ENCODE assay signal across 27 cellular contexts in genomic region chr18:3057526-3057925, GRCh38. TPM values are rescaled to one million over a fixed set of nuclear protein-coding genes. Genes with fewer than 3 reads are reported as not detected.
DNase-seq lines count a peak whose midpoint lies in the region; ATAC-seq and TF ChIP-seq lines count a peak whose summit lies in the region.
"Had no signal": no experiment of that assay in that cellular context is flagged by ENCODE, and none has a peak within 500 bp of the region (broad histone marks: within the 10 kb centered on the region; RNA-seq: fewer than 3 reads in every experiment).

No MANE protein-coding gene starts in this region.

- H3K79me2 ChIP-seq in DND-41 (ENCODE audit: insufficient read depth, low read length) = no peaks in the 10 kb centered on the region
- no peaks in the 10 kb centered on the region for H3K79me2 ChIP-seq in trophoblast cell (ENCODE audit: control insufficient read depth, insufficient read depth, low read length, poor library complexity)

- CTCF ChIA-PET in activated CD8-positive, alpha-beta memory T cell treated with anti-CD3 and anti-CD28 coated beads, Interleukin-2, amount 10 ng/mL, durations not matched to agents 7 days and 5 days (lab: Charles Lee) = interaction anchor here (1.3 kb wide), 1 partner anchor 72 kb away, joined by 3 read pairs; no protein-coding TSS in a partner anchor

- peak overlapping the region; percentile 6 for H4K8ac ChIP-seq in trophoblast cell (ENCODE audit: low read depth, low read length)

- no peak overlapping the region for H3K23ac ChIP-seq in trophoblast cell (ENCODE audit: low read length)

- H3K9ac ChIP-seq in DND-41 (ENCODE audit: low read depth, low read length) (no peak overlapping the region), trophoblast cell (ENCODE audit: low read length) (no peak overlapping the region)

- H3K36me3 Mint-ChIP-seq in activated CD8-positive, alpha-beta memory T cell treated with anti-CD3 and anti-CD28 coated beads, Interleukin-2, amount 10 ng/mL, durations not matched to agents 7 days and 5 days = peaks cover 13% of the 10 kb centered on the region
- H3K36me3 Mint-ChIP-seq in activated T-helper 2 cell treated with anti-CD3 and anti-CD28 coated beads, Interferon-gamma antibody, Interleukin-2, Interleukin-4, amounts not matched to agents 10 μg/mL and 5 μg/mL and 100 μg/mL, durations not matched to agents 14 hours and 24 hours and 36 hours (ENCODE audit: low read depth) = peaks cover 16% of the 10 kb centered on the region

- H3K36me3 ChIP-seq in DND-41 (ENCODE audit: insufficient read depth, low read length) (no peaks in the 10 kb centered on the region), trophoblast cell (ENCODE audit: control insufficient read depth in 1 of 2, insufficient read depth in 2 of 2, low read length in 2 of 2) (no peaks in the 10 kb centered on the region), mucosa of descending colon (ENCODE audit: low read depth) (no peaks in the 10 kb centered on the region)
- H3K36me3 ChIP-seq: ovary, right atrium auricular region, SJSA1, transverse colon had no signal

- H3K27me3 ChIP-seq in DND-41 (ENCODE audit: insufficient read depth, low read length, poor library complexity) (no peaks in the 10 kb centered on the region), trophoblast cell (ENCODE audit: insufficient read depth, low read length) (no peaks in the 10 kb centered on the region)
- H3K27me3 ChIP-seq: ovary, right atrium auricular region, SJSA1, transverse colon had no signal

- no peak for TF ChIP-seq CTCF in DND-41 (IDR thresholded peaks at IDR 0.05; ENCODE audit: borderline replicate concordance, extremely low read depth, low read length, poor library complexity, severe bottlenecking)
- TF ChIP-seq CTCF in mucosa of descending colon (IDR thresholded peaks at IDR 0.05) = no peak

- H2BK5ac ChIP-seq in trophoblast cell (ENCODE audit: low read depth, low read length, poor library complexity) = no peak overlapping the region

- no peaks in the 10 kb centered on the region for H3K27me3 Mint-ChIP-seq in activated CD8-positive, alpha-beta memory T cell treated with anti-CD3 and anti-CD28 coated beads, Interleukin-2, amount 10 ng/mL, durations not matched to agents 7 days and 5 days
- H3K27me3 Mint-ChIP-seq in activated T-helper 2 cell treated with anti-CD3 and anti-CD28 coated beads, Interferon-gamma antibody, Interleukin-2, Interleukin-4, amounts not matched to agents 10 μg/mL and 5 μg/mL and 100 μg/mL, durations not matched to agents 14 hours and 24 hours and 36 hours (ENCODE audit: low read depth) = no peaks in the 10 kb centered on the region
- H3K27me3 Mint-ChIP-seq: stimulated activated naive CD8-positive, alpha-beta T cell treated with anti-CD3 and anti-CD28 coated beads, Interleukin-15, amount 100 ng/mL, for 72 hours had no signal

- H3K4me3 ChIP-seq in DND-41 (ENCODE audit: low read depth in 1 of 2, low read length in 2 of 2) (no peak overlapping the region), trophoblast cell (ENCODE audit: low read depth, low read length) (no peak overlapping the region), mucosa of descending colon (no peak overlapping the region)
- H3K4me3 ChIP-seq: ovary, right atrium auricular region, SJSA1, transverse colon had no signal

- peak overlapping the region; percentile 27 for H3K4ac ChIP-seq in trophoblast cell (ENCODE audit: low read depth, low read length)

- no peak overlapping the region for H3K4me2 ChIP-seq in DND-41 (ENCODE audit: insufficient read depth, low read length)
- H3K4me2 ChIP-seq in trophoblast cell (ENCODE audit: low read length) = no peak overlapping the region

- peaks cover 2% of the 10 kb centered on the region for H3K79me1 ChIP-seq in trophoblast cell (ENCODE audit: low read length)

- peak overlapping the region; percentile 75 for H2AK5ac ChIP-seq in trophoblast cell (ENCODE audit: low read length)

- H4K91ac ChIP-seq in trophoblast cell (ENCODE audit: low read depth, low read length) = peak overlapping the region; percentile 55

- WGBS in trophoblast cell (ENCODE audit: extremely low coverage, insufficient coverage, insufficient read length) = no CpG with 5 or more reads among the region's 4 CpGs

- no peak overlapping the region for H3K14ac ChIP-seq in trophoblast cell (ENCODE audit: low read length)

- intact Hi-C loops in activated T-helper 2 cell treated with anti-CD3 and anti-CD28 coated beads, Interferon-gamma antibody, Interleukin-2, Interleukin-4, amounts not matched to agents 10 μg/mL and 5 μg/mL and 100 μg/mL, durations not matched to agents 14 hours and 24 hours and 36 hours (cut with micrococcal nuclease) = no loop called here
- intact Hi-C loops in mucosa of descending colon (cut with DNase I, micrococcal nuclease) = no loop called here

- peaks cover 64% of the 10 kb centered on the region for H3K4me1 Mint-ChIP-seq in activated CD8-positive, alpha-beta memory T cell treated with anti-CD3 and anti-CD28 coated beads, Interleukin-2, amount 10 ng/mL, durations not matched to agents 7 days and 5 days
- peaks cover 58% of the 10 kb centered on the region for H3K4me1 Mint-ChIP-seq in activated T-helper 2 cell treated with anti-CD3 and anti-CD28 coated beads, Interferon-gamma antibody, Interleukin-2, Interleukin-4, amounts not matched to agents 10 μg/mL and 5 μg/mL and 100 μg/mL, durations not matched to agents 14 hours and 24 hours and 36 hours (ENCODE audit: low read depth)

- no peaks in the 10 kb centered on the region for H4K20me1 ChIP-seq in DND-41 (ENCODE audit: insufficient read depth, low read length)

- H2BK12ac ChIP-seq in trophoblast cell (ENCODE audit: low read length) = peak overlapping the region; percentile 3

- no peak for DNase-seq in activated CD8-positive, alpha-beta memory T cell treated with anti-CD3 and anti-CD28 coated beads, Interleukin-2, amount 10 ng/mL, durations not matched to agents 7 days and 5 days
- no peak for DNase-seq in activated CD8-positive, alpha-beta memory T cell treated with anti-CD3 and anti-CD28 coated beads for 24 hours
- DNase-seq in DND-41 (no peak), trophoblast cell (no peak), mucosa of descending colon (no peak), NCI-H1436 treated with DMSO at 0.1 percent for 48 hours (lab: John Stamatoyannopoulos, UW) (no peak), HCEC 1CT (no peak)
- DNase-seq in activated T-helper 2 cell treated with anti-CD3 and anti-CD28 coated beads, Interferon-gamma antibody, Interleukin-2, Interleukin-4, amounts not matched to agents 10 μg/mL and 5 μg/mL and 100 μg/mL, durations not matched to agents 14 hours and 24 hours and 36 hours (ENCODE audit: low spot score) = no peak
- DNase-seq: aorta; caudate nucleus; dermis blood vessel endothelial cell; DMS 273 treated with DMSO at 0.1 percent for 48 hours; glutamatergic neuron; H9; left cardiac atrium; MM.1S; naive B cell; NCI-H1436; NCI-H524; ovary; stimulated activated naive CD8-positive, alpha-beta T cell treated with anti-CD3 and anti-CD28 coated beads, Interleukin-15, amount 100 ng/mL, for 72 hours; transverse colon had no signal

- H3K27ac ChIP-seq in DND-41 (ENCODE audit: low read length) (no peak overlapping the region), trophoblast cell (ENCODE audit: low read depth, low read length) (no peak overlapping the region)
- H3K27ac ChIP-seq: C4-2B, HL-60, ovary, right atrium auricular region, SJSA1 had no signal

- peak overlapping the region; percentile 100 for H3K27ac Mint-ChIP-seq in activated CD8-positive, alpha-beta memory T cell treated with anti-CD3 and anti-CD28 coated beads, Interleukin-2, amount 10 ng/mL, durations not matched to agents 7 days and 5 days
- H3K27ac Mint-ChIP-seq in activated T-helper 2 cell treated with anti-CD3 and anti-CD28 coated beads, Interferon-gamma antibody, Interleukin-2, Interleukin-4, amounts not matched to agents 10 μg/mL and 5 μg/mL and 100 μg/mL, durations not matched to agents 14 hours and 24 hours and 36 hours = peak overlapping the region; percentile 100

- no peak overlapping the region for H4K12ac ChIP-seq in trophoblast cell (ENCODE audit: low read depth, low read length)

- H3K9me3 Mint-ChIP-seq in activated CD8-positive, alpha-beta memory T cell treated with anti-CD3 and anti-CD28 coated beads, Interleukin-2, amount 10 ng/mL, durations not matched to agents 7 days and 5 days (ENCODE audit: low read depth) = peaks cover 10% of the 10 kb centered on the region
- H3K9me3 Mint-ChIP-seq in activated T-helper 2 cell treated with anti-CD3 and anti-CD28 coated beads, Interferon-gamma antibody, Interleukin-2, Interleukin-4, amounts not matched to agents 10 μg/mL and 5 μg/mL and 100 μg/mL, durations not matched to agents 14 hours and 24 hours and 36 hours = peaks cover 14% of the 10 kb centered on the region

- ATAC-seq in activated CD8-positive, alpha-beta memory T cell treated with anti-CD3 and anti-CD28 coated beads, Interleukin-2, amount 10 ng/mL, durations not matched to agents 7 days and 5 days = no peak
- ATAC-seq in DND-41 (ENCODE audit: insufficient read depth, low read depth) = no peak
- ATAC-seq in mucosa of descending colon = no peak
- ATAC-seq: left cardiac atrium; stimulated activated naive CD8-positive, alpha-beta T cell treated with anti-CD3 and anti-CD28 coated beads, Interleukin-15, amount 100 ng/mL, for 72 hours had no signal

- H3K4me1 ChIP-seq in DND-41 (ENCODE audit: insufficient read depth, low read length) (peaks cover 39% of the 10 kb centered on the region), trophoblast cell (ENCODE audit: control insufficient read depth in 1 of 2, insufficient read depth in 2 of 2, low read length in 2 of 2) (peaks cover 2% of the 10 kb centered on the region in 2 experiments), mucosa of descending colon (ENCODE audit: low read depth) (peaks cover under 1% of the 10 kb centered on the region)

- no peak overlapping the region for H3K4me3 Mint-ChIP-seq in activated CD8-positive, alpha-beta memory T cell treated with anti-CD3 and anti-CD28 coated beads, Interleukin-2, amount 10 ng/mL, durations not matched to agents 7 days and 5 days
- H3K4me3 Mint-ChIP-seq in activated T-helper 2 cell treated with anti-CD3 and anti-CD28 coated beads, Interferon-gamma antibody, Interleukin-2, Interleukin-4, amounts not matched to agents 10 μg/mL and 5 μg/mL and 100 μg/mL, durations not matched to agents 14 hours and 24 hours and 36 hours (ENCODE audit: low read depth) = no peak overlapping the region
- H3K4me3 Mint-ChIP-seq: H9; memory B cell; stimulated activated naive CD8-positive, alpha-beta T cell treated with anti-CD3 and anti-CD28 coated beads, Interleukin-15, amount 100 ng/mL, for 72 hours had no signal

- H3K9me3 ChIP-seq in DND-41 (ENCODE audit: insufficient read depth, low read length, severe bottlenecking) (peaks cover 2% of the 10 kb centered on the region), trophoblast cell (ENCODE audit: insufficient read depth, low read depth, low read length) (no peaks in the 10 kb centered on the region), mucosa of descending colon (no peaks in the 10 kb centered on the region)
- H3K9me3 ChIP-seq: ovary, right atrium auricular region, SJSA1, transverse colon had no signal

- H2AFZ ChIP-seq in DND-41 (ENCODE audit: low read depth, low read length) (0 out of 2 replicates have a peak overlapping the region, but pooled peaks have one; percentile 1), trophoblast cell (ENCODE audit: insufficient read depth, low read length, poor library complexity) (no peak overlapping the region)

- no peak overlapping the region for H3K18ac ChIP-seq in trophoblast cell (ENCODE audit: low read length)

- peak overlapping the region; percentile 30 for H2BK120ac ChIP-seq in trophoblast cell (ENCODE audit: insufficient read depth, low read length, poor library complexity)

RNA-seq across cellular contexts. Expression of gene LPIN2, which starts 44.6 kb away (rescaled TPM):
- 10 to 100 TPM; 77.6 to 78.4 TPM for total RNA-seq in activated CD8-positive, alpha-beta memory T cell treated with anti-CD3 and anti-CD28 coated beads, Interleukin-2, amount 10 ng/mL, durations not matched to agents 7 days and 5 days
- total RNA-seq in activated T-helper 2 cell treated with anti-CD3 and anti-CD28 coated beads, Interferon-gamma antibody, Interleukin-2, Interleukin-4, amounts not matched to agents 10 μg/mL and 5 μg/mL and 100 μg/mL, durations not matched to agents 14 hours and 24 hours and 36 hours = 87.9 and 95.9 TPM in 2 replicates
- 15.7 and 16.3 TPM in 2 replicates for polyA plus RNA-seq in trophoblast cell (2013)
- 10 to 100 TPM; 52.9 to 60.8 (median 59.2) TPM for total RNA-seq in mucosa of descending colon
